In the genomic region with DNA sequence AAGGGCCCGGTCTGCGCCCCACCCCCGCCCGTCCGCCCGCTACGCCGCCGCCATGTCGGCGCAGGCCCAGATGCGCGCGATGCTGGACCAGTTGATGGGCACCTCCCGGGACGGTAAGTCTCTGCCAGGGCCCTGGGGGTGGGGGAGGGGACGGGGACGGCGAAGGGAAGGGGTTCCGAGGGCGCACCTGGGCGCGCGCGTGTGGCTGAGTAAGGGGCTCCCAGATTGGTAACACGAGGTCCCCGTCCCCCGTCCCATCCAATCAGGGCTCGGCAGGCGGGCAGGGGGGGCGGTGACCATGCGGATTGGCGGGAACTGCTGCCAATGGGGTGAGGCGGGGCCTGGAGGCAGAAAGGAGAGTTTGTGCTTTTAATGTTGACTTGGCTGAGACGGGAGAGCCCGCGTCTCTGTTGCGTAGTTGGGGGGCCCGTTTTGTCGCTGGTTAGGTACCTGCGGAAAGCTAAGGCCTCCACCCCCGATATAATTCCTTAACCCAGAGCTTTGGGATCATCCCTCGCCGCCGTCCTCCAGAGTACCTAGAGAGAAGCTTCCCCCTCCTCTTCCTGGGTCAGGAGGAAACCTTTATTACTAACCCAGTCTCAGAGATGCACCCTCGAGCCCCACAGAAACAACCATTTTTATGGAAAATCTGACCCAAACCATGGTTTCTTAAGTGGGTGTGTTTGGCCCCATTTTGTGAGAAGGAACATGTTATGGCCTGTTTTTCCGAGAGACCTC, we compare ENCODE assay signal across 1 cellular context.
TF ChIP-seq lines count a peak whose summit lies in the region.

No MANE protein-coding gene starts in this region.

TF ChIP-seq in HEK293, 187 proteins besides CTCF, POLR2A, EP300 and RAD21 (continued from another document):
- TF ChIP-seq, protein P1, sequence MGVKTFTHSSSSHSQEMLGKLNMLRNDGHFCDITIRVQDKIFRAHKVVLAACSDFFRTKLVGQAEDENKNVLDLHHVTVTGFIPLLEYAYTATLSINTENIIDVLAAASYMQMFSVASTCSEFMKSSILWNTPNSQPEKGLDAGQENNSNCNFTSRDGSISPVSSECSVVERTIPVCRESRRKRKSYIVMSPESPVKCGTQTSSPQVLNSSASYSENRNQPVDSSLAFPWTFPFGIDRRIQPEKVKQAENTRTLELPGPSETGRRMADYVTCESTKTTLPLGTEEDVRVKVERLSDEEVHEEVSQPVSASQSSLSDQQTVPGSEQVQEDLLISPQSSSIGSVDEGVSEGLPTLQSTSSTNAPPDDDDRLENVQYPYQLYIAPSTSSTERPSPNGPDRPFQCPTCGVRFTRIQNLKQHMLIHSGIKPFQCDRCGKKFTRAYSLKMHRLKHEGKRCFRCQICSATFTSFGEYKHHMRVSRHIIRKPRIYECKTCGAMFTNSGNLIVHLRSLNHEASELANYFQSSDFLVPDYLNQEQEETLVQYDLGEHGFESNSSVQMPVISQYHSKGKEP (tag by site-specific recombination; IDR thresholded peaks at IDR 0.05) = no peak
- TF ChIP-seq TCF7L2 (IDR thresholded peaks at IDR 0.05; ENCODE audit: borderline replicate concordance, low read depth, low read length) (no peak), ZNF311 (tag by site-specific recombination; IDR thresholded peaks at IDR 0.05; ENCODE audit: borderline replicate concordance) (no peak), ZNF26 (tag by site-specific recombination; IDR thresholded peaks at IDR 0.05) (no peak)
